ENCODE assay signal across 8 cellular contexts in genomic region chr15:25439456-25439836, GRCh38. TPM values are rescaled to one million over a fixed set of nuclear protein-coding genes. Genes with fewer than 3 reads are reported as not detected.
DNase-seq lines count a peak whose midpoint lies in the region; ATAC-seq and TF ChIP-seq lines count a peak whose summit lies in the region.

No MANE protein-coding gene starts in this region.

- H3K9me3 ChIP-seq in AG04450 (ENCODE audit: control insufficient read depth, insufficient read depth, low read length) (no peaks in the 10 kb centered on the region), gastroesophageal sphincter (no peaks in the 10 kb centered on the region), prostate gland (no peaks in the 10 kb centered on the region)

- CTCF ChIA-PET in AG04450 (lab: Charles Lee), result interaction anchor here (1.7 kb wide), 1 partner anchor 303 kb away, joined by 5 read pairs; no protein-coding TSS in a partner anchor
- CTCF ChIA-PET in activated B cell treated with CpG ODN at 0.5 μM for 24 hours (lab: Charles Lee), result interaction anchor here (0.7 kb wide), 1 partner anchor 396 kb away, joined by 3 read pairs; no protein-coding TSS in a partner anchor

- POLR2A ChIA-PET in AG04450 (lab: Yijun Ruan, JAX) (interaction anchor here (0.7 to 1.7 kb wide), 3 partner anchors 38 to 667 kb away, joined by 3 to 7 read pairs (median 5); no protein-coding TSS in a partner anchor), activated B cell treated with CpG ODN at 0.5 μM for 24 hours (lab: Charles Lee) (interaction anchor here (0.7 to 1.2 kb wide), 3 partner anchors 33 to 470 kb away, joined by 3 to 6 read pairs (median 4); no protein-coding TSS in a partner anchor)

- no peaks in the 10 kb centered on the region for H3K27me3 Mint-ChIP-seq in activated B cell treated with CpG ODN at 0.5 μM for 24 hours

- H3K4me1 ChIP-seq in gastroesophageal sphincter (peaks cover 0 to 42% (median 5%) of the 10 kb centered on the region in 3 donors), prostate gland (replicated peaks) (no peaks in the 10 kb centered on the region)

- TF ChIP-seq EP300 in gastroesophageal sphincter (IDR thresholded peaks at IDR 0.05), result no peak

- H3K36me3 ChIP-seq in gastroesophageal sphincter (no peaks in the 10 kb centered on the region), prostate gland (no peaks in the 10 kb centered on the region)

- H3K27ac ChIP-seq in AG04450 (ENCODE audit: low read depth, low read length) (peak overlapping the region; percentile 80), gastroesophageal sphincter (peak overlapping the region; percentile 66 to 100 (median 96)), prostate gland (peak overlapping the region; percentile 95 to 99)

- H3K27me3 ChIP-seq in AG04450 (ENCODE audit: control insufficient read depth, insufficient read depth, low read length) (no peaks in the 10 kb centered on the region), gastroesophageal sphincter (no peaks in the 10 kb centered on the region), prostate gland (replicated peaks; ENCODE audit: insufficient read depth) (no peaks in the 10 kb centered on the region)

- peaks cover 10% of the 10 kb centered on the region for H3K36me3 Mint-ChIP-seq in activated B cell treated with CpG ODN at 0.5 μM for 24 hours (ENCODE audit: low read depth)

- ATAC-seq in GM18498 (IDR thresholded peaks at IDR 0.05; ENCODE audit: unreplicated experiment), result peak; percentile 13
- ATAC-seq in HG03175 (IDR thresholded peaks at IDR 0.05; ENCODE audit: unreplicated experiment), result peak; percentile 14
- ATAC-seq in activated B cell treated with CpG ODN at 0.5 μM for 24 hours (ENCODE audit: low read depth), result no peak
- no peak for ATAC-seq in gastroesophageal sphincter
- ATAC-seq in HG03039 (IDR thresholded peaks at IDR 0.05; ENCODE audit: unreplicated experiment), result no peak

- peak overlapping the region; percentile 87 for H3K27ac Mint-ChIP-seq in activated B cell treated with CpG ODN at 0.5 μM for 24 hours

- H3K4me1 Mint-ChIP-seq in activated B cell treated with CpG ODN at 0.5 μM for 24 hours, result peaks cover 39% of the 10 kb centered on the region

- TF ChIP-seq POLR2A in gastroesophageal sphincter (IDR thresholded peaks at IDR 0.05) (no peak), prostate gland (IDR thresholded peaks at IDR 0.05) (no peak)

- H3K9me3 Mint-ChIP-seq in activated B cell treated with CpG ODN at 0.5 μM for 24 hours, result no peaks in the 10 kb centered on the region

- DNase-seq in AG04450 (ENCODE audit: low read depth, low spot score) (no peak), activated B cell treated with CpG ODN at 0.5 μM for 24 hours (no peak), prostate gland (ENCODE audit: low spot score) (peak; percentile 28)
- no peak for DNase-seq in activated effector memory CD4-positive, alpha-beta T cell treated with anti-CD3 and anti-CD28 coated beads, Interleukin-2, amount 50 U/mL, for 16 hours

- H3K4me3 Mint-ChIP-seq in activated B cell treated with CpG ODN at 0.5 μM for 24 hours, result peak overlapping the region; percentile 88

- 0 to 3% methylated on average over 4 to 12 of the region's 12 CpGs for WGBS in gastroesophageal sphincter (ENCODE audit: low coverage in 1 of 2), 2 donors
- WGBS in prostate gland, result 4% methylated on average over 12 of the region's 12 CpGs

- H3K4me3 ChIP-seq in AG04450 (ENCODE audit: low read depth, low read length) (peak overlapping the region; percentile 73), gastroesophageal sphincter (peak overlapping the region; percentile 72 to 86), prostate gland (peak overlapping the region; percentile 93 to 100)

- TF ChIP-seq CTCF in AG04450 (IDR thresholded peaks at IDR 0.05; ENCODE audit: low read depth, low read length), result no peak
- TF ChIP-seq CTCF in activated B cell treated with CpG ODN at 0.5 μM for 24 hours (IDR thresholded peaks at IDR 0.05), result no peak
- peak in 1 of 4 experiments; percentile 2 for TF ChIP-seq CTCF in gastroesophageal sphincter (IDR thresholded peaks at IDR 0.05)
- no peak for TF ChIP-seq CTCF in prostate gland (IDR thresholded peaks at IDR 0.05)

- intact Hi-C loops in activated B cell treated with CpG ODN at 0.5 μM for 24 hours (cut with micrococcal nuclease) (loop anchor here (1.0 to 10.0 kb wide), 9 partner anchors 33 to 643 kb away; no protein-coding TSS in a partner anchor), prostate gland (cut with DNase I) (loop anchor here (5.0 to 10.0 kb wide), 3 partner anchors 92 to 482 kb away; no protein-coding TSS in a partner anchor)

RNA-seq across cellular contexts. Expression of gene UBE3A, which starts 0.6 kb away (rescaled TPM):
- polyA plus RNA-seq in AG04450 (2011; rRNA removed), result 36.2 and 51.6 TPM in 2 replicates
- 85.0 and 110 TPM in 2 replicates for polyA minus RNA-seq in AG04450 (2011; rRNA and poly(A)+ RNA removed)
- total RNA-seq in activated B cell treated with CpG ODN at 0.5 μM for 24 hours (106 and 122 TPM in 2 replicates), gastroesophageal sphincter (100 to 1,000 TPM in 1 of 4 donors, 10 to 100 TPM in 3; 93.6 to 116 (median 95.3) TPM), prostate gland (10 to 100 TPM; 61.1 to 79.8 TPM)

Comparison
In these comparisons a context has a peak if more than half of its experiments do, and no peak if none do; other contexts are left out.
1. ATAC-seq: peak in GM18498 (single experiment) and HG03175 (single experiment); none in activated B cell treated with CpG ODN at 0.5 μM for 24 hours (single experiment), gastroesophageal sphincter (single experiment) and HG03039 (single experiment).
2. Peak in every context shown above with its lines, with median percentiles within 50 percentile points of each other: H3K27ac ChIP-seq and H3K4me3 ChIP-seq.